ENCODE assay signal across 8 cellular contexts in genomic region chr3:32733631-32734229, GRCh38. TPM values are rescaled to one million over a fixed set of nuclear protein-coding genes. Genes with fewer than 3 reads are reported as not detected.
DNase-seq lines count a peak whose midpoint lies in the region; ATAC-seq, FAIRE-seq and TF ChIP-seq lines count a peak whose summit lies in the region.

No MANE protein-coding gene starts in this region.

- peak; percentile 55 for ATAC-seq in activated CD8-positive, alpha-beta T cell treated with anti-CD3 and anti-CD28 coated beads for 36 hours
- ATAC-seq in HG02981 (IDR thresholded peaks at IDR 0.05; ENCODE audit: unreplicated experiment) (no peak), HG03439 (IDR thresholded peaks at IDR 0.05; ENCODE audit: unreplicated experiment) (no peak)

- POLR2A ChIA-PET in activated CD8-positive, alpha-beta T cell treated with anti-CD3 and anti-CD28 coated beads for 36 hours (lab: Charles Lee) = no interaction called here

- CTCF ChIA-PET in activated CD8-positive, alpha-beta T cell treated with anti-CD3 and anti-CD28 coated beads for 36 hours (lab: Charles Lee) = interaction anchor here (0.7 to 1.1 kb wide), 4 partner anchors 48 to 202 kb away, joined by 3 to 4 read pairs (median 4); no protein-coding TSS in a partner anchor

- H3K9me3 Mint-ChIP-seq in activated CD8-positive, alpha-beta T cell treated with anti-CD3 and anti-CD28 coated beads for 36 hours = no peaks in the 10 kb centered on the region

- peaks cover 27% of the 10 kb centered on the region for H3K36me3 Mint-ChIP-seq in activated CD8-positive, alpha-beta T cell treated with anti-CD3 and anti-CD28 coated beads for 36 hours (ENCODE audit: low read depth)

- no peaks in the 10 kb centered on the region for H3K4me1 Mint-ChIP-seq in activated CD8-positive, alpha-beta T cell treated with anti-CD3 and anti-CD28 coated beads for 36 hours (ENCODE audit: low read depth)

- H3K27ac Mint-ChIP-seq in activated CD8-positive, alpha-beta T cell treated with anti-CD3 and anti-CD28 coated beads for 36 hours = no peak overlapping the region

- DNase-seq in DMS79 treated with DMSO at 0.1 percent for 48 hours (lab: John Stamatoyannopoulos, UW) (peak; percentile 0), DMS79 (lab: John Stamatoyannopoulos, UW) (no peak), LoVo (ENCODE audit: low spot score) (peak; percentile 24), iPS-NIHi7 (ENCODE audit: extremely low spot score) (peak; percentile 28), urothelium cell line (ENCODE audit: low spot score) (peak; percentile 27)
- no peak for DNase-seq in activated CD8-positive, alpha-beta T cell treated with anti-CD3 and anti-CD28 coated beads for 36 hours

- H3K27me3 Mint-ChIP-seq in activated CD8-positive, alpha-beta T cell treated with anti-CD3 and anti-CD28 coated beads for 36 hours = no peaks in the 10 kb centered on the region

- peak; percentile 56 for TF ChIP-seq CTCF in activated CD8-positive, alpha-beta T cell treated with anti-CD3 and anti-CD28 coated beads for 36 hours (IDR thresholded peaks at IDR 0.05)

- FAIRE-seq in urothelium cell line (lab: Jason Lieb, UNC) = no peak

- H3K4me3 Mint-ChIP-seq in activated CD8-positive, alpha-beta T cell treated with anti-CD3 and anti-CD28 coated beads for 36 hours = no peak overlapping the region

- intact Hi-C loops in activated CD8-positive, alpha-beta T cell treated with anti-CD3 and anti-CD28 coated beads for 36 hours (cut with micrococcal nuclease) = loop anchor here (2.0 kb wide), 1 partner anchor 199 kb away; no protein-coding TSS in a partner anchor

RNA-seq across cellular contexts. Expression of gene CNOT10, which starts 48.7 kb away (rescaled TPM):
- 10 to 100 TPM; 58.5 to 61.0 TPM for total RNA-seq in activated CD8-positive, alpha-beta T cell treated with anti-CD3 and anti-CD28 coated beads for 36 hours

Comparison
In these comparisons a context has a peak if more than half of its experiments do, and no peak if none do; other contexts are left out.
1. DNase-seq: peak in DMS79 treated with DMSO at 0.1 percent for 48 hours (single experiment), LoVo (single experiment), iPS-NIHi7 (single experiment) and urothelium cell line (single experiment); none in DMS79 (single experiment) and activated CD8-positive, alpha-beta T cell treated with anti-CD3 and anti-CD28 coated beads for 36 hours (single experiment).